In genomic region chr6:42808492-42809483, GRCh38 we compare ENCODE assay signal across 19 cellular contexts. TPM values are rescaled to one million over a fixed set of nuclear protein-coding genes. Genes with fewer than 3 reads are reported as not detected.
DNase-seq lines count a peak whose midpoint lies in the region; TF ChIP-seq lines count a peak whose summit lies in the region.
"Had no signal": no experiment of that assay in that cellular context is flagged by ENCODE, and none has a peak within 500 bp of the region (broad histone marks: within the 10 kb centered on the region; RNA-seq: fewer than 3 reads in every experiment).

No MANE protein-coding gene starts in this region.

- H3K4me3 Mint-ChIP-seq in activated T-helper 1 cell treated with anti-CD3 and anti-CD28 coated beads, Interleukin-12 subunit alpha, Interleukin-12 subunit beta, Interleukin-2, Interleukin-4 antibody, amounts not matched to agents 30 ng/mL and 10 ng/mL and 1 ng/mL, durations not matched to agents 14 hours and 24 hours and 36 hours: no peak overlapping the region
- H3K4me3 Mint-ChIP-seq: activated naive CD4-positive, alpha-beta T cell treated with anti-CD3 and anti-CD28 coated beads for 36 hours; endodermal cell had no signal

- H2AFZ ChIP-seq in GM23248: no peak overlapping the region

- peaks cover 7% of the 10 kb centered on the region; the same call in 1 of the 2 replicates for H3K4me1 ChIP-seq in GM23248 (ENCODE audit: insufficient read depth)
- peaks cover 0 to 4% of the 10 kb centered on the region in 2 donors for H3K4me1 ChIP-seq in ascending aorta
- H3K4me1 ChIP-seq in sigmoid colon: peaks cover 0 to 9% (median 8%) of the 10 kb centered on the region in 4 donors

- H3K27me3 ChIP-seq in GM23248 (replicated peaks; ENCODE audit: insufficient read depth) (no peaks in the 10 kb centered on the region), ascending aorta (no peaks in the 10 kb centered on the region), sigmoid colon (no peaks in the 10 kb centered on the region), H7 (ENCODE audit: control insufficient read depth, insufficient read depth, low read length) (no peaks in the 10 kb centered on the region)

- WGBS in GM23248 (ENCODE audit: low coverage in 1 of 2, low lambda C conversion rate in 2 of 2, missing lambda C conversion rate in 2 of 2), 2 experiments: 38 to 40% methylated on average over 11 of the region's 11 CpGs
- 55 to 77% methylated on average over 11 of the region's 11 CpGs for WGBS in sigmoid colon, 2 donors

- TF ChIP-seq CTCF in ascending aorta (IDR thresholded peaks at IDR 0.05) (no peak), sigmoid colon (IDR thresholded peaks at IDR 0.05) (no peak)

- H3K27me3 Mint-ChIP-seq in activated T-helper 1 cell treated with anti-CD3 and anti-CD28 coated beads, Interleukin-12 subunit alpha, Interleukin-12 subunit beta, Interleukin-2, Interleukin-4 antibody, amounts not matched to agents 30 ng/mL and 10 ng/mL and 1 ng/mL, durations not matched to agents 14 hours and 24 hours and 36 hours (ENCODE audit: insufficient read depth): no peaks in the 10 kb centered on the region

- no peaks in the 10 kb centered on the region for H4K20me1 ChIP-seq in GM23248 (ENCODE audit: insufficient read depth)

- no peak overlapping the region for H3K4me3 ChIP-seq in GM23248
- H3K4me3 ChIP-seq in ascending aorta: no peak overlapping the region
- no peak overlapping the region for H3K4me3 ChIP-seq in sigmoid colon
- no peak overlapping the region for H3K4me3 ChIP-seq in H7 (ENCODE audit: insufficient read depth, low read depth, low read length)

- H3K27ac ChIP-seq in GM23248 (no peak overlapping the region), ascending aorta (peak overlapping the region; percentile 49 to 58), sigmoid colon (peak overlapping the region; percentile 16 to 58 (median 44))

- no peak overlapping the region for H3K27ac Mint-ChIP-seq in activated T-helper 1 cell treated with anti-CD3 and anti-CD28 coated beads, Interleukin-12 subunit alpha, Interleukin-12 subunit beta, Interleukin-2, Interleukin-4 antibody, amounts not matched to agents 30 ng/mL and 10 ng/mL and 1 ng/mL, durations not matched to agents 14 hours and 24 hours and 36 hours
- H3K27ac Mint-ChIP-seq: activated naive CD4-positive, alpha-beta T cell treated with anti-CD3 and anti-CD28 coated beads for 36 hours; endodermal cell had no signal

- H3K9me3 Mint-ChIP-seq in activated T-helper 1 cell treated with anti-CD3 and anti-CD28 coated beads, Interleukin-12 subunit alpha, Interleukin-12 subunit beta, Interleukin-2, Interleukin-4 antibody, amounts not matched to agents 30 ng/mL and 10 ng/mL and 1 ng/mL, durations not matched to agents 14 hours and 24 hours and 36 hours: no peaks in the 10 kb centered on the region
- H3K9me3 Mint-ChIP-seq: activated naive CD4-positive, alpha-beta T cell treated with anti-CD3 and anti-CD28 coated beads for 36 hours; endodermal cell had no signal

- peak; percentile 14 for DNase-seq in GM23248
- DNase-seq in ascending aorta (ENCODE audit: low spot score in 2 of 2): peak in 1 of 2 donors; percentile 3
- peak; percentile 36 for DNase-seq in left kidney (ENCODE audit: low read depth, low spot score)
- no peak for DNase-seq in sigmoid colon
- no peak for DNase-seq in H7
- DNase-seq in mesenteric fat pad (ENCODE audit: low spot score): no peak
- no peak for DNase-seq in activated T-helper 1 cell treated with anti-CD3 and anti-CD28 coated beads, Interleukin-12 subunit alpha, Interleukin-12 subunit beta, Interleukin-2, Interleukin-4 antibody, amounts not matched to agents 30 ng/mL and 10 ng/mL and 1 ng/mL, durations not matched to agents 14 hours and 24 hours and 36 hours (ENCODE audit: low spot score)
- DNase-seq in SIG-M5 treated with dmso at 0.1 percent for 504 hours (lab: John Stamatoyannopoulos, UW; ENCODE audit: unreplicated experiment): no peak
- DNase-seq: activated naive CD4-positive, alpha-beta T cell treated with anti-CD3 and anti-CD28 coated beads for 36 hours; activated T-cell treated with anti-CD3 and anti-CD28 coated beads for 4 hours; DND-41; endodermal cell; islet precursor cell; Karpas-422; NCI-H1092; NCI-H2081; NCI-H524; RPMI8226; stimulated activated CD4-positive, alpha-beta T cell treated with anti-CD3 and anti-CD28 coated beads, Interleukin-15, amount 100 ng/mL, for 24 hours had no signal

- no peak overlapping the region for H3K4me2 ChIP-seq in GM23248 (ENCODE audit: unreplicated experiment)

- H3K9me2 ChIP-seq in GM23248 (ENCODE audit: insufficient read depth): no peaks in the 10 kb centered on the region

- no peaks in the 10 kb centered on the region for H3K4me1 Mint-ChIP-seq in activated T-helper 1 cell treated with anti-CD3 and anti-CD28 coated beads, Interleukin-12 subunit alpha, Interleukin-12 subunit beta, Interleukin-2, Interleukin-4 antibody, amounts not matched to agents 30 ng/mL and 10 ng/mL and 1 ng/mL, durations not matched to agents 14 hours and 24 hours and 36 hours (ENCODE audit: low read depth)
- H3K4me1 Mint-ChIP-seq: endodermal cell had no signal

- no peak overlapping the region for H3K9ac ChIP-seq in GM23248

- H3K9me3 ChIP-seq in GM23248 (ENCODE audit: low read depth) (no peaks in the 10 kb centered on the region), ascending aorta (no peaks in the 10 kb centered on the region), sigmoid colon (no peaks in the 10 kb centered on the region)

- peaks cover 33% of the 10 kb centered on the region for H3K79me2 ChIP-seq in GM23248 (ENCODE audit: insufficient read depth)

- TF ChIP-seq POLR2A in sigmoid colon (IDR thresholded peaks at IDR 0.05): no peak

- H3F3A ChIP-seq in GM23248 (ENCODE audit: insufficient read depth): no peaks in the 10 kb centered on the region

- no peaks in the 10 kb centered on the region for H3K36me3 ChIP-seq in GM23248 (ENCODE audit: low read depth)
- H3K36me3 ChIP-seq in ascending aorta: no peaks in the 10 kb centered on the region
- H3K36me3 ChIP-seq in sigmoid colon: peaks cover 0 to 6% (median 0%) of the 10 kb centered on the region in 4 donors
- no peaks in the 10 kb centered on the region; the same call in 1 of the 2 replicates for H3K36me3 ChIP-seq in H7 (replicated peaks; ENCODE audit: control insufficient read depth, insufficient read depth, low read length)

- intact Hi-C loops in ascending aorta (cut with DNase I): no loop called here
- intact Hi-C loops in sigmoid colon (cut with DNase I): no loop called here
- intact Hi-C loops in activated T-helper 1 cell treated with anti-CD3 and anti-CD28 coated beads, Interleukin-12 subunit alpha, Interleukin-12 subunit beta, Interleukin-2, Interleukin-4 antibody, amounts not matched to agents 30 ng/mL and 10 ng/mL and 1 ng/mL, durations not matched to agents 14 hours and 24 hours and 36 hours (cut with micrococcal nuclease): no loop called here

- in situ Hi-C loops in GM23248 (cut with MboI): no loop called here

- TF ChIP-seq EP300 in sigmoid colon (IDR thresholded peaks at IDR 0.05): no peak

- H3K36me3 Mint-ChIP-seq in activated T-helper 1 cell treated with anti-CD3 and anti-CD28 coated beads, Interleukin-12 subunit alpha, Interleukin-12 subunit beta, Interleukin-2, Interleukin-4 antibody, amounts not matched to agents 30 ng/mL and 10 ng/mL and 1 ng/mL, durations not matched to agents 14 hours and 24 hours and 36 hours (ENCODE audit: low read depth): peaks cover 6% of the 10 kb centered on the region

RNA-seq across cellular contexts. Expression of gene BICRAL, which starts 26.9 kb away (rescaled TPM):
- total RNA-seq in GM23248 (2014; rRNA removed; shearing (Covaris generic)): 5.4 and 5.7 TPM in 2 replicates
- polyA plus RNA-seq in GM23248 (2016; fragmentation: Nextera tagmentation; extraction: Ambion mirVana): 2.4 and 2.5 TPM in 2 replicates
- 9.7 TPM for total RNA-seq in ascending aorta
- total RNA-seq in sigmoid colon: 10 to 100 TPM; 13.6 to 18.5 (median 17.4) TPM
- polyA plus RNA-seq in sigmoid colon: 1 to 10 TPM; 4.6 to 7.8 (median 4.8) TPM
- total RNA-seq in H7 (2014; rRNA removed; shearing (Covaris generic)): 6.0 and 8.8 TPM in 2 replicates
- 12.5 TPM for total RNA-seq in mesenteric fat pad
- 14.1 and 14.2 TPM in 2 replicates for total RNA-seq in activated T-helper 1 cell treated with anti-CD3 and anti-CD28 coated beads, Interleukin-12 subunit alpha, Interleukin-12 subunit beta, Interleukin-2, Interleukin-4 antibody, amounts not matched to agents 30 ng/mL and 10 ng/mL and 1 ng/mL, durations not matched to agents 14 hours and 24 hours and 36 hours

Comparison
In these comparisons a context has a peak if more than half of its experiments do, and no peak if none do; other contexts are left out.
1. DNase-seq: peak in GM23248 (single experiment) and left kidney (single experiment); none in sigmoid colon (single experiment), H7 (single experiment), mesenteric fat pad (single experiment), activated T-helper 1 cell treated with anti-CD3 and anti-CD28 coated beads, Interleukin-12 subunit alpha, Interleukin-12 subunit beta, Interleukin-2, Interleukin-4 antibody, amounts not matched to agents 30 ng/mL and 10 ng/mL and 1 ng/mL, durations not matched to agents 14 hours and 24 hours and 36 hours (single experiment) and SIG-M5 treated with dmso at 0.1 percent for 504 hours (single experiment).